ENCODE assay signal across 8 cellular contexts in genomic region chr12:131896080-131896810, GRCh38.
DNase-seq lines count a peak whose midpoint lies in the region; ATAC-seq and TF ChIP-seq lines count a peak whose summit lies in the region.

No MANE protein-coding gene starts in this region.

- H3K4me3 ChIP-seq in choroid plexus epithelial cell (ENCODE audit: low read depth, low read length): peak overlapping the region; percentile 71

- in situ Hi-C loops in GM13976 (cut with MboI; ENCODE audit: low sequenced_read_pairs, unreplicated experiment): no loop called here

- no peak for TF ChIP-seq CTCF in GM13976 (IDR thresholded peaks at IDR 0.05; ENCODE audit: borderline replicate concordance, control extremely low read depth, extremely low read depth, insufficient read depth, missing control alignments)
- no peak for TF ChIP-seq CTCF in choroid plexus epithelial cell (conservative IDR thresholded peaks at IDR 0.05; ENCODE audit: low read depth, low read length)

- ATAC-seq in HG02870 (IDR thresholded peaks at IDR 0.05; ENCODE audit: unreplicated experiment): peak; percentile 57

- DNase-seq in GM13976 (ENCODE audit: low spot score) (peak; percentile 90), NCI-H2029 treated with DMSO at 0.1 percent for 48 hours (lab: John Stamatoyannopoulos, UW) (peak; percentile 65), choroid plexus epithelial cell (ENCODE audit: low read depth) (peak; percentile 89), kidney tubule cell (ENCODE audit: low spot score) (peak; percentile 87), NCI-H345 treated with DMSO at 0.1 percent for 48 hours (lab: John Stamatoyannopoulos, UW; ENCODE audit: unreplicated experiment) (no peak)
- peak; percentile 50 to 54 for DNase-seq in activated CD4-positive, alpha-beta T cell treated with anti-CD3 and anti-CD28 coated beads for 24 hours (ENCODE audit: low read depth in 2 of 2)
- DNase-seq in stimulated activated CD4-positive, alpha-beta T cell treated with anti-CD3 and anti-CD28 coated beads, Interleukin-15, amount 100 ng/mL, for 1 hour (ENCODE audit: low read depth in 1 of 2, low spot score in 1 of 2): peak; percentile 29 to 58
